In the genomic region with DNA sequence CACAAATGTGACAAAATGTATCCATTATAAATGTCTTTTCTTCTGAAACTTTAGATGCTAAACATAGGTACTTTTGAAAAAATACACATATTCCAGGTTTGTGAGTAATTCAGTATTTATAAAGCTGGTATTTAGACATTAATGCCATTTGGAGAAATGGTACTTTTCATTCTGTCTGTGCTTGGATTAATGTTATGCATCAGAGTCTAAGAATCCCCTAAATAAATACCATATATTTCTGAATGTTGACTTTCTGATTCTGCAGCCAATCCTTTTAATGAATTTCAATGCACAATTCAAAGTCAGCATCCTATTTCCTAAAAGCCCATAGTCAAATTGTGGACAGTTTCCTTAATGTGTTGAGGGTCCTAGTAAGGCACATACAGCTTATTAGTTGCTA, we compare ENCODE assay signal across 27 cellular contexts.
"Had no signal": no experiment of that assay in that cellular context is flagged by ENCODE, and none has a peak within 500 bp of the region (broad histone marks: within the 10 kb centered on the region; RNA-seq: fewer than 3 reads in every experiment).

No MANE protein-coding gene starts in this region.

- ATAC-seq: activated CD8-positive, alpha-beta memory T cell treated with anti-CD3 and anti-CD28 coated beads, Interleukin-2, amount 10 ng/mL, durations not matched to agents 7 days and 5 days; activated naive CD4-positive, alpha-beta T cell treated with anti-CD3 and anti-CD28 coated beads, Interleukin-2, amount 50 U/mL, for 72 hours; activated naive CD8-positive, alpha-beta T cell treated with anti-CD3 and anti-CD28 coated beads, Interleukin-2, amount 50 U/mL, for 24 hours; T-helper 17 cell had no signal

- DNase-seq: activated B cell treated with CpG ODN at 0.5 μM for 24 hours; activated CD4-positive, alpha-beta T cell treated with anti-CD3 and anti-CD28 coated beads for 1 hour; activated CD4-positive, alpha-beta T cell treated with anti-CD3 and anti-CD28 coated beads, Interleukin-2, amount 10 ng/mL, durations not matched to agents 24 days and 14 days; activated CD4-positive, alpha-beta T cell treated with anti-CD3 and anti-CD28 coated beads, Interleukin-2, amount 50 U/mL, for 48 hours; activated CD8-positive, alpha-beta memory T cell treated with anti-CD3 and anti-CD28 coated beads, Interleukin-2, amount 10 ng/mL, durations not matched to agents 7 days and 5 days; activated effector memory CD4-positive, alpha-beta T cell treated with Interleukin-2 at 50 U/mL for 16 hours; activated naive CD4-positive, alpha-beta T cell treated with Interleukin-2 at 50 U/mL for 16 hours; activated naive CD8-positive, alpha-beta T cell treated with anti-CD3 and anti-CD28 coated beads, Interleukin-2, amount 50 U/mL, for 24 hours; activated T-cell treated with anti-CD3 and anti-CD28 coated beads, Interleukin-2, amount 50 U/mL, for 24 hours; amygdala; caudate nucleus; KBM-7; NCI-H1048; NCI-H1417; NCI-H1930; NCI-H2107; NCI-H2171 treated with DMSO at 0.1 percent for 48 hours; NCI-H345; NCI-H510A treated with DMSO at 0.1 percent for 48 hours; NCI-H69; NK-92 treated with Interleukin-12 subunit alpha and Interleukin-12 subunit beta, amount 100 ng/mL, for 24 hours; OCI-M1; SHP77; T-helper 17 cell; T1000 had no signal

- H3K4me3 ChIP-seq: SJSA1 had no signal

- H3K36me3 ChIP-seq: SJSA1 had no signal

- H3K27ac ChIP-seq: SJSA1 had no signal

- H3K27me3 ChIP-seq: SJSA1 had no signal

- H3K9me3 ChIP-seq: SJSA1 had no signal
